Comparison of ENCODE assay signal across 9 cellular contexts in genomic region chr9:101399641-101399965, GRCh38. TPM values are rescaled to one million over a fixed set of nuclear protein-coding genes. Genes with fewer than 3 reads are reported as not detected.
DNase-seq lines count a peak whose midpoint lies in the region; ATAC-seq and TF ChIP-seq lines count a peak whose summit lies in the region.
"Had no signal": no experiment of that assay in that cellular context is flagged by ENCODE, and none has a peak within 500 bp of the region (broad histone marks: within the 10 kb centered on the region; RNA-seq: fewer than 3 reads in every experiment).

No MANE protein-coding gene starts in this region.

- H3K27ac ChIP-seq in hepatocyte: peak overlapping the region; percentile 77

- DNase-seq in NCI-H146 treated with DMSO at 0.1 percent for 48 hours (lab: John Stamatoyannopoulos, UW; ENCODE audit: unreplicated experiment): peak; percentile 14
- no peak for DNase-seq in NCI-H146 (lab: John Stamatoyannopoulos, UW)
- no peak for DNase-seq in hepatocyte (ENCODE audit: low spot score)
- DNase-seq in stimulated activated naive B cell treated with anti-CD40 and anti-IgM and Interleukin-4, amounts not matched to agents 10 μg/mL and 1 μg/mL and 100 μg/mL, for 72 hours: no peak
- DNase-seq in NCI-H446 treated with DMSO at 0.1 percent for 48 hours (lab: John Stamatoyannopoulos, UW): no peak
- DNase-seq in NK-92 treated with Interleukin-12 subunit alpha and Interleukin-12 subunit beta, amount 100 ng/mL, for 24 hours (lab: John Stamatoyannopoulos, UW): no peak

- TF ChIP-seq CTCF in WI38 (IDR thresholded peaks at IDR 0.05; ENCODE audit: low read depth, low read length) (no peak), hepatocyte (IDR thresholded peaks at IDR 0.05; ENCODE audit: poor library complexity) (no peak)

- H4K20me1 ChIP-seq in hepatocyte (ENCODE audit: insufficient read depth, poor library complexity, severe bottlenecking): no peaks in the 10 kb centered on the region

- ATAC-seq in stimulated activated naive B cell treated with anti-CD40 and anti-IgM and Interleukin-4, amounts not matched to agents 10 μg/mL and 1 μg/mL and 100 μg/mL, for 72 hours (replicated peaks): no peak
- ATAC-seq in HG03108 (IDR thresholded peaks at IDR 0.05; ENCODE audit: unreplicated experiment): no peak

- H3K27me3 ChIP-seq in hepatocyte: no peaks in the 10 kb centered on the region

- H2AFZ ChIP-seq in hepatocyte: peak overlapping the region; percentile 69

- peaks cover 34 to 62% of the 10 kb centered on the region in 2 donors for H3K4me1 Mint-ChIP-seq in stimulated activated naive B cell treated with anti-CD40 and anti-IgM and Interleukin-4, amounts not matched to agents 10 μg/mL and 1 μg/mL and 100 μg/mL, for 72 hours

- H3K9me3 Mint-ChIP-seq in stimulated activated naive B cell treated with anti-CD40 and anti-IgM and Interleukin-4, amounts not matched to agents 10 μg/mL and 1 μg/mL and 100 μg/mL, for 72 hours: peaks cover 8 to 10% of the 10 kb centered on the region in 2 donors

- H3K9me2 ChIP-seq in hepatocyte (replicated peaks; ENCODE audit: insufficient read depth): no peaks in the 10 kb centered on the region

- peaks cover 51 to 61% of the 10 kb centered on the region in 2 donors for H3K36me3 Mint-ChIP-seq in stimulated activated naive B cell treated with anti-CD40 and anti-IgM and Interleukin-4, amounts not matched to agents 10 μg/mL and 1 μg/mL and 100 μg/mL, for 72 hours

- peaks cover 31% of the 10 kb centered on the region for H3K9me3 ChIP-seq in hepatocyte (ENCODE audit: low read depth)

- peaks cover 28% of the 10 kb centered on the region for H3K36me3 ChIP-seq in hepatocyte (replicated peaks; ENCODE audit: insufficient read depth, low read depth)

- H3K4me1 ChIP-seq in hepatocyte (ENCODE audit: insufficient read depth): no peaks in the 10 kb centered on the region

- H3K4me3 Mint-ChIP-seq in stimulated activated naive B cell treated with anti-CD40 and anti-IgM and Interleukin-4, amounts not matched to agents 10 μg/mL and 1 μg/mL and 100 μg/mL, for 72 hours: peak overlapping the region; percentile 95 to 96

- peak overlapping the region; percentile 93 for H3K4me2 ChIP-seq in hepatocyte

- peaks cover 84% of the 10 kb centered on the region for H3K79me2 ChIP-seq in hepatocyte

- H3K4me3 ChIP-seq in WI38 (ENCODE audit: low read depth, low read length) (peak overlapping the region; percentile 74), hepatocyte (peak overlapping the region; percentile 92)

- 26% methylated on average over 2 of the region's 2 CpGs for WGBS in hepatocyte (ENCODE audit: low lambda C conversion rate, missing lambda C conversion rate)

- H3K27ac Mint-ChIP-seq in stimulated activated naive B cell treated with anti-CD40 and anti-IgM and Interleukin-4, amounts not matched to agents 10 μg/mL and 1 μg/mL and 100 μg/mL, for 72 hours: no peak overlapping the region

- H3K27me3 Mint-ChIP-seq in stimulated activated naive B cell treated with anti-CD40 and anti-IgM and Interleukin-4, amounts not matched to agents 10 μg/mL and 1 μg/mL and 100 μg/mL, for 72 hours: no peaks in the 10 kb centered on the region

RNA-seq across cellular contexts. Expression of gene ZNF189, which starts 1.0 kb away (rescaled TPM):
- total RNA-seq in hepatocyte: 50.0 and 60.3 TPM in 2 replicates
- 11.1 and 13.6 TPM in 2 replicates for polyA plus RNA-seq in hepatocyte

RNA-seq across cellular contexts. Expression of gene MRPL50, which starts 1.2 kb away (rescaled TPM):
- total RNA-seq in hepatocyte: 22.8 and 24.1 TPM in 2 replicates
- 23.1 and 23.7 TPM in 2 replicates for polyA plus RNA-seq in hepatocyte

RNA-seq across cellular contexts. Expression of gene BAAT, which starts 14.8 kb away (rescaled TPM):
- total RNA-seq in hepatocyte: 41.8 and 45.2 TPM in 2 replicates
- polyA plus RNA-seq in hepatocyte: 13.8 and 19.8 TPM in 2 replicates
- total RNA-seq: T-helper 2 cell treated with Interferon-gamma antibody and Interleukin-4, amounts not matched to agents 100 ng/mL and 5 ng/mL, for 36 hours had no signal

RNA-seq across cellular contexts. Expression of gene ALDOB, which starts 36.0 kb away (rescaled TPM):
- 236 and 264 TPM in 2 replicates for total RNA-seq in hepatocyte
- 44.0 and 71.6 TPM in 2 replicates for polyA plus RNA-seq in hepatocyte
- total RNA-seq: T-helper 2 cell treated with Interferon-gamma antibody and Interleukin-4, amounts not matched to agents 100 ng/mL and 5 ng/mL, for 36 hours had no signal
